Comparison of ENCODE assay signal across 7 cellular contexts in the genomic region with DNA sequence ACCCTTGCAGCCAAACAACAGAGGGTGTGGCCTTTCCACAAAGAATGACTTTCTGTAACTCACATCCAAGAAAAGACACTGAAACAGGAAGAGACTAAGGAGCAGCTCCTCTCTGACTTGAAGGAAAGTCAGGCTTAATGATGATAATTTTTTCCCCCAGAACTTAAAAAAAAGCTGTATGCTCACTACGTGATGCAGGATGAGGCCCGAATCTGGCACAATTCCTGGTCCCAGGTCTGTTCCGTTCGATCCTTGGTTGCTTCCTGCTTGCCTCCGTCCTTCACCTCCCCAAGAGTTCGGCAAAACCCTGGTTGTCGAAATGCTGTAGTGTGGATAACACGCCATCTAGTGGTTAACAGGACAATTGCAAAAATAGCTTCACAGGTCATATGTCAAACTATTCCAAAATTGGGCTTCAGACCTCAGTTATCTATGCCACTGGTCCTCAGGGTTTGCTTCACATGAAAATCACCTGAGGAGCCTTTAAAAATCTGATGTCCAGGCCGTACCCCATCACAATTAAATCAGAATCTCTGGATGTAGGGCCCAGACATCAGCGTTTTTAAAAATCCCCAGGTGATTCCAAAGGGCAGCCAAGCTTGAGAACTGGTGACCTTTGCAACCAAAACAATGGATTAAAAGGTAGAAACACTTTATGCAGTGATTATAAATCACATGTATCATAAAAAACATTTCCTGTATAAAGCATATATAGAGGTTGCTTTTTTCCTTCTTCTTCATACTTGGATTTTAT. TPM values are rescaled to one million over a fixed set of nuclear protein-coding genes. Genes with fewer than 3 reads are reported as not detected.
DNase-seq lines count a peak whose midpoint lies in the region; ATAC-seq and TF ChIP-seq lines count a peak whose summit lies in the region.

No MANE protein-coding gene starts in this region.

- no peak overlapping the region for H3K18ac ChIP-seq in trophoblast cell (ENCODE audit: low read length)

- WGBS in heart right ventricle, 2 donors: 7 to 8% methylated on average over 10 of the region's 10 CpGs
- WGBS in trophoblast cell (ENCODE audit: extremely low coverage, insufficient coverage, insufficient read length): no CpG with 5 or more reads among the region's 10 CpGs

- DNase-seq in GM10248 (ENCODE audit: extremely low spot score) (peak; percentile 68), H7 (peak; percentile 75), RKO (ENCODE audit: low spot score) (peak; percentile 91), adipocyte (ENCODE audit: low read depth) (peak; percentile 92), heart right ventricle (peak in 1 of 2 donors; percentile 73), trophoblast cell (peak; percentile 32 to 87)

- H2BK12ac ChIP-seq in trophoblast cell (ENCODE audit: low read length): no peak overlapping the region

- H3K4me2 ChIP-seq in trophoblast cell (ENCODE audit: low read length): peak overlapping the region; percentile 61

- peak; percentile 81 for TF ChIP-seq CTCF in GM10248 (IDR thresholded peaks at IDR 0.05; ENCODE audit: control extremely low read depth, extremely low read depth, low read depth, missing control alignments)
- TF ChIP-seq CTCF in LNCAP (IDR thresholded peaks at IDR 0.05): peak; percentile 85
- peak; percentile 78 to 92 (median 91) for TF ChIP-seq CTCF in heart right ventricle (IDR thresholded peaks at IDR 0.05)

- H3K23ac ChIP-seq in trophoblast cell (ENCODE audit: low read length): no peak overlapping the region

- H3K79me2 ChIP-seq in trophoblast cell (ENCODE audit: control insufficient read depth, insufficient read depth, low read length, poor library complexity): no peaks in the 10 kb centered on the region

- H3K9ac ChIP-seq in adipocyte (ENCODE audit: low read length) (peak overlapping the region; percentile 83), trophoblast cell (ENCODE audit: low read length) (no peak overlapping the region)

- H3K9me3 ChIP-seq in adipocyte (ENCODE audit: control insufficient read depth, low read length): no peaks in the 10 kb centered on the region
- H3K9me3 ChIP-seq in heart right ventricle: no peaks in the 10 kb centered on the region
- no peaks in the 10 kb centered on the region for H3K9me3 ChIP-seq in trophoblast cell (ENCODE audit: insufficient read depth, low read depth, low read length)

- peak overlapping the region; percentile 2 for H2BK120ac ChIP-seq in trophoblast cell (ENCODE audit: insufficient read depth, low read length, poor library complexity)

- intact Hi-C loops in heart right ventricle (cut with DNase I): loop anchor here (1.0 to 10.0 kb wide), 14 partner anchors 132 to 634 kb away; a partner anchor contains a TSS

- H4K12ac ChIP-seq in trophoblast cell (ENCODE audit: low read depth, low read length): no peak overlapping the region

- peak overlapping the region in 1 of 10 donors; percentile 66 for H3K27ac ChIP-seq in heart right ventricle
- H3K27ac ChIP-seq in trophoblast cell (ENCODE audit: low read depth, low read length): no peak overlapping the region

- CTCF ChIA-PET in GM10248 (lab: Yijun Ruan, JAX): interaction anchor here (0.6 to 7.1 kb wide), 40 partner anchors 10 to 679 kb away, joined by 3 to 82 read pairs (median 4); a partner anchor contains a TSS

- no peak overlapping the region for H2AK5ac ChIP-seq in trophoblast cell (ENCODE audit: low read length)

- no peak overlapping the region for H2AFZ ChIP-seq in trophoblast cell (ENCODE audit: insufficient read depth, low read length, poor library complexity)

- H3K27me3 ChIP-seq in H7 (ENCODE audit: control insufficient read depth, insufficient read depth, low read length) (no peaks in the 10 kb centered on the region; the same call in 1 of the 2 replicates), adipocyte (replicated peaks; ENCODE audit: control insufficient read depth, insufficient read depth, low read length) (no peaks in the 10 kb centered on the region), heart right ventricle (peaks cover 0 to 3% (median 0%) of the 10 kb centered on the region in 7 donors), trophoblast cell (ENCODE audit: insufficient read depth, low read length) (no peaks in the 10 kb centered on the region)

- no peak overlapping the region for H4K91ac ChIP-seq in trophoblast cell (ENCODE audit: low read depth, low read length)

- no peaks in the 10 kb centered on the region for H3K36me3 ChIP-seq in H7 (replicated peaks; ENCODE audit: control insufficient read depth, insufficient read depth, low read length)
- H3K36me3 ChIP-seq in adipocyte (ENCODE audit: control insufficient read depth, insufficient read depth, low read length, severe bottlenecking): no peaks in the 10 kb centered on the region
- H3K36me3 ChIP-seq in heart right ventricle: no peaks in the 10 kb centered on the region
- no peaks in the 10 kb centered on the region for H3K36me3 ChIP-seq in trophoblast cell (ENCODE audit: control insufficient read depth in 1 of 2, insufficient read depth in 2 of 2, low read length in 2 of 2)

- H2BK5ac ChIP-seq in trophoblast cell (ENCODE audit: low read depth, low read length, poor library complexity): no peak overlapping the region

- H3K4me3 ChIP-seq in H7 (ENCODE audit: insufficient read depth, low read depth, low read length) (no peak overlapping the region), adipocyte (ENCODE audit: low read length) (peak overlapping the region; percentile 79), heart right ventricle (peak overlapping the region in 8 of 10 donors; percentile 11 to 50 (median 44)), trophoblast cell (ENCODE audit: low read depth, low read length) (no peak overlapping the region)

- ATAC-seq in heart right ventricle: peak; percentile 84 to 91 (median 87)

- H3K14ac ChIP-seq in trophoblast cell (ENCODE audit: low read length): no peak overlapping the region

- no peaks in the 10 kb centered on the region for H3K79me1 ChIP-seq in trophoblast cell (ENCODE audit: low read length)

- POLR2A ChIA-PET in GM10248 (lab: Yijun Ruan, JAX): no interaction called here

- H4K8ac ChIP-seq in trophoblast cell (ENCODE audit: low read depth, low read length): no peak overlapping the region

- H3K4me1 ChIP-seq in adipocyte (ENCODE audit: control insufficient read depth, insufficient read depth, low read length) (peaks cover 5% of the 10 kb centered on the region), heart right ventricle (peaks cover 0 to 9% (median 0%) of the 10 kb centered on the region in 9 donors), trophoblast cell (ENCODE audit: control insufficient read depth in 1 of 2, insufficient read depth in 2 of 2, low read length in 2 of 2) (no peaks in the 10 kb centered on the region)

- no peak overlapping the region for H3K4ac ChIP-seq in trophoblast cell (ENCODE audit: low read depth, low read length)

RNA-seq across cellular contexts. Expression of a gene that starts 28.1 kb away (rescaled TPM):
- 2.1 and 2.8 TPM in 2 replicates for total RNA-seq in H7 (2014; rRNA removed; shearing (Covaris generic))
- total RNA-seq in heart right ventricle: 100 to 1,000 TPM; 256 to 456 (median 357) TPM
- polyA plus RNA-seq in heart right ventricle: 100 to 1,000 TPM in 1 of 2 donors, 10 to 100 TPM in 1; 59.4 to 103 TPM
- 5.9 and 6.1 TPM in 2 replicates for polyA plus RNA-seq in trophoblast cell (2013)

Comparison
In these comparisons a context has a peak if more than half of its experiments do, and no peak if none do; other contexts are left out.
1. H3K4me3 ChIP-seq: peak in adipocyte (single experiment) and heart right ventricle (8 of 10); none in H7 (single experiment) and trophoblast cell (single experiment).
2. RNA of a gene that starts 28.1 kb away (total RNA-seq): 256 to 456 TPM in heart right ventricle; 2.1 to 2.8 TPM in H7; every median in the first group is over 10 times any median in the second.
3. Peak in every context shown above with its lines, with median percentiles within 50 percentile points of each other: CTCF ChIP-seq.